ENCODE assay signal across 20 cellular contexts in the genomic region with DNA sequence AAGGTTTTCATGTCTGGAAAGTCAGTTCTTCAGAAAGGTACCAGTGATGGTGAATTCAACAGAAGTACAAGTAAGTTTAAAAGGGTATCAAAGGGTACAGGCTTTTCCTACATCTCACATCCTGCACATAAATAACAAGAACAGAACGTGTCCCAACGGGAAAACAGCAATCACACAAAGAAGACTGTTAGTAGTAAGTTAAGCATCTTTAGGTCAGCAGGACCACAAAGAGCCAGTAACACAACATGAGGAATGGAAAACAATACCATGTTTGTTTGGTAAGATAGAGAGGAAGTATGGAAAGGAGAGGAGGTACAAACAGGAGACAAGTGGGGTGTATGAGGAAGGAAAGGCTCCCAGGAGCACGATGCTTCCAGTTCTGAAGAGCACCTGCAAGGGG. TPM values are rescaled to one million over a fixed set of nuclear protein-coding genes. Genes with fewer than 3 reads are reported as not detected.
DNase-seq lines count a peak whose midpoint lies in the region; ATAC-seq and TF ChIP-seq lines count a peak whose summit lies in the region.
"Had no signal": no experiment of that assay in that cellular context is flagged by ENCODE, and none has a peak within 500 bp of the region (broad histone marks: within the 10 kb centered on the region; RNA-seq: fewer than 3 reads in every experiment).

No MANE protein-coding gene starts in this region.

- no peak overlapping the region for H3K4me2 ChIP-seq in mammary epithelial cell (ENCODE audit: insufficient read depth, low read depth, low read length)
- H3K4me2 ChIP-seq: A549 had no signal

- in situ Hi-C loops in mammary epithelial cell (cut with MboI; ENCODE audit: low sequenced_read_pairs in 2 of 2) = no loop called here
- in situ Hi-C loops in SK-MEL-5 (cut with HindIII; ENCODE audit: low pct_unique_long_range_greater_than_20kb, low sequenced_read_pairs) = no loop called here

- BruUV-seq in mammary epithelial cell (replicated peaks; lab: Mats Ljungman, UMichigan) = no TSS peak

- intact Hi-C loops in mammary epithelial cell (cut with micrococcal nuclease) = no loop called here
- intact Hi-C loops in breast epithelium (cut with DNase I; ENCODE audit: low total_unique reads) = no loop called here

- H3K4me3 Mint-ChIP-seq in stimulated activated memory B cell treated with anti-CD40 and anti-IgM and Interleukin-4, amounts not matched to agents 10 μg/mL and 1 μg/mL and 100 μg/mL, for 72 hours = no peak overlapping the region
- H3K4me3 Mint-ChIP-seq: CD4-positive, alpha-beta memory T cell had no signal

- CTCF ChIA-PET in mammary epithelial cell (lab: Charles Lee; ENCODE audit: low non-redundant PET) = no interaction called here

- no peaks in the 10 kb centered on the region for H3K9me3 Mint-ChIP-seq in stimulated activated memory B cell treated with anti-CD40 and anti-IgM and Interleukin-4, amounts not matched to agents 10 μg/mL and 1 μg/mL and 100 μg/mL, for 72 hours
- H3K9me3 Mint-ChIP-seq: CD4-positive, alpha-beta memory T cell had no signal

- no peak overlapping the region for H3K9ac ChIP-seq in mammary epithelial cell (ENCODE audit: insufficient read depth, low read length)

- H3K4me1 Mint-ChIP-seq in stimulated activated memory B cell treated with anti-CD40 and anti-IgM and Interleukin-4, amounts not matched to agents 10 μg/mL and 1 μg/mL and 100 μg/mL, for 72 hours = peaks cover 7% of the 10 kb centered on the region
- H3K4me1 Mint-ChIP-seq: CD4-positive, alpha-beta memory T cell had no signal

- DNase-seq in mammary epithelial cell = peak; percentile 66
- no peak for DNase-seq in breast epithelium (ENCODE audit: low spot score in 2 of 2)
- peak; percentile 79 for DNase-seq in SK-MEL-5 (ENCODE audit: low read depth, low spot score)
- peak; percentile 54 for DNase-seq in foreskin melanocyte
- DNase-seq in RKO (ENCODE audit: low spot score) = no peak
- DNase-seq: AML-193; CD4-positive, alpha-beta memory T cell; DMS153; DMS79; GDM1; GOT3; H7; IMR-90 had no signal

- H3K27me3 ChIP-seq in mammary epithelial cell (ENCODE audit: insufficient read depth, low read length) (peaks cover 2% of the 10 kb centered on the region), breast epithelium (peaks cover 0 to 16% of the 10 kb centered on the region in 2 donors)

- no peak for TF ChIP-seq CTCF in mammary epithelial cell (conservative IDR thresholded peaks at IDR 0.05 in 1 of 2, IDR thresholded peaks at IDR 0.05 in 1 of 2; ENCODE audit: extremely low read depth in 1 of 2, insufficient read depth in 1 of 2, low read depth in 1 of 2, low read length in 2 of 2)
- no peak for TF ChIP-seq CTCF in breast epithelium (IDR thresholded peaks at IDR 0.05)

- H3K27ac ChIP-seq in mammary epithelial cell (ENCODE audit: insufficient read depth, low read depth, low read length) = no peak overlapping the region
- no peak overlapping the region for H3K27ac ChIP-seq in breast epithelium
- H3K27ac ChIP-seq: 22Rv1, C4-2B had no signal

- H3K27ac Mint-ChIP-seq in stimulated activated memory B cell treated with anti-CD40 and anti-IgM and Interleukin-4, amounts not matched to agents 10 μg/mL and 1 μg/mL and 100 μg/mL, for 72 hours = peak overlapping the region; percentile 41
- H3K27ac Mint-ChIP-seq: CD4-positive, alpha-beta memory T cell had no signal

- no peaks in the 10 kb centered on the region for H4K20me1 ChIP-seq in mammary epithelial cell (ENCODE audit: insufficient read depth, low read length)

- no peak overlapping the region for H3K4me3 ChIP-seq in mammary epithelial cell (replicated peaks in 1 of 3; ENCODE audit: insufficient read depth in 1 of 3, low read depth in 2 of 3, low read length in 3 of 3)
- H3K4me3 ChIP-seq in breast epithelium = no peak overlapping the region
- H3K4me3 ChIP-seq: A549 had no signal

- peaks cover 5% of the 10 kb centered on the region for H3K36me3 Mint-ChIP-seq in stimulated activated memory B cell treated with anti-CD40 and anti-IgM and Interleukin-4, amounts not matched to agents 10 μg/mL and 1 μg/mL and 100 μg/mL, for 72 hours
- H3K36me3 Mint-ChIP-seq: CD4-positive, alpha-beta memory T cell had no signal

- dilution Hi-C loops in mammary epithelial cell (cut with HindIII; ENCODE audit: low sequenced_read_pairs) = no loop called here

- H3K79me2 ChIP-seq in mammary epithelial cell (ENCODE audit: insufficient read depth, low read length) = no peaks in the 10 kb centered on the region

- no peak for TF ChIP-seq POLR2A in breast epithelium (IDR thresholded peaks at IDR 0.05)

- no peaks in the 10 kb centered on the region for H3K36me3 ChIP-seq in mammary epithelial cell (ENCODE audit: insufficient read depth, low read length)
- H3K36me3 ChIP-seq in breast epithelium = no peaks in the 10 kb centered on the region

- peaks cover 4% of the 10 kb centered on the region for H3K4me1 ChIP-seq in mammary epithelial cell (ENCODE audit: insufficient read depth, low read length)
- H3K4me1 ChIP-seq in breast epithelium = no peaks in the 10 kb centered on the region

- no peak overlapping the region for H2AFZ ChIP-seq in mammary epithelial cell (ENCODE audit: low read depth, low read length)

- no peak for ATAC-seq in stimulated activated memory B cell treated with anti-CD40 and anti-IgM and Interleukin-4, amounts not matched to agents 10 μg/mL and 1 μg/mL and 100 μg/mL, for 72 hours
- ATAC-seq in HG03135 (IDR thresholded peaks at IDR 0.05; ENCODE audit: unreplicated experiment) (no peak), HG02642 (IDR thresholded peaks at IDR 0.05; ENCODE audit: poor library complexity, unreplicated experiment) (no peak)
- ATAC-seq: A549, HCT116 had no signal

- no peaks in the 10 kb centered on the region for H3K27me3 Mint-ChIP-seq in stimulated activated memory B cell treated with anti-CD40 and anti-IgM and Interleukin-4, amounts not matched to agents 10 μg/mL and 1 μg/mL and 100 μg/mL, for 72 hours
- H3K27me3 Mint-ChIP-seq: CD4-positive, alpha-beta memory T cell had no signal

- 64% methylated on average over 1 of the region's 3 CpGs for WGBS in mammary epithelial cell (ENCODE audit: low coverage, missing lambda C conversion rate)

- no peaks in the 10 kb centered on the region for H3K9me3 ChIP-seq in mammary epithelial cell (replicated peaks; ENCODE audit: insufficient read depth, low read length)
- no peaks in the 10 kb centered on the region for H3K9me3 ChIP-seq in breast epithelium
- H3K9me3 ChIP-seq: A549 had no signal

RNA-seq across cellular contexts. Expression of a gene that starts 43.2 kb away (rescaled TPM):
- total RNA-seq in mammary epithelial cell (100 to 1,000 TPM; 453 to 593 TPM), breast epithelium (1,000 to 10,000 TPM in 2 of 3 donors, 100 to 1,000 TPM in 1; 980 to 1,359 (median 1,246) TPM)
- 296 TPM for polyA plus RNA-seq in mammary epithelial cell
- polyA minus RNA-seq in mammary epithelial cell = 156 TPM
- total RNA-seq in SK-MEL-5 (2014; rRNA removed; shearing (Covaris generic)) = 480 and 515 TPM in 2 replicates
- 235 and 261 TPM in 2 replicates for polyA plus RNA-seq in SK-MEL-5 (2015; cell fraction: cytosol; rRNA removed)
- 8,783 and 10,421 TPM in 2 replicates for polyA plus RNA-seq in SK-MEL-5 (2015; cell fraction: nucleus; rRNA removed)

Comparison
In these comparisons a context has a peak if more than half of its experiments do, and no peak if none do; other contexts are left out.
1. DNase-seq: peak in mammary epithelial cell (single experiment), SK-MEL-5 (single experiment) and foreskin melanocyte (single experiment); none in breast epithelium (0 of 2) and RKO (single experiment).